ENCODE assay signal across 1 cellular context in genomic region chr17:70872194-70872593, GRCh38.
TF ChIP-seq lines count a peak whose summit lies in the region.

No MANE protein-coding gene starts in this region.

TF ChIP-seq in SK-N-SH treated with all-trans-retinoic acid at 6 μM for 48 hours, 23 proteins besides CTCF, POLR2A, EP300 and RAD21 (continued from another document):
- TF ChIP-seq TSHZ2 (CRISPR knock-in tag; IDR thresholded peaks at IDR 0.05) (no peak), BACH2 (CRISPR knock-in tag; IDR thresholded peaks at IDR 0.05; ENCODE audit: borderline replicate concordance) (no peak), ZFP3 (CRISPR knock-in tag; IDR thresholded peaks at IDR 0.05) (no peak), ZNF565 (CRISPR knock-in tag; conservative IDR thresholded peaks at IDR 0.05; ENCODE audit: low read depth) (no peak), ISL1 (CRISPR knock-in tag; IDR thresholded peaks at IDR 0.05) (no peak), ZFP30 (CRISPR knock-in tag; IDR thresholded peaks at IDR 0.05) (no peak), ZNF70 (CRISPR knock-in tag; IDR thresholded peaks at IDR 0.05) (no peak), CSDC2 (CRISPR knock-in tag; IDR thresholded peaks at IDR 0.05) (no peak), TCF4 (CRISPR knock-in tag; IDR thresholded peaks at IDR 0.05; ENCODE audit: borderline replicate concordance) (no peak), ZC3H10 (CRISPR knock-in tag; IDR thresholded peaks at IDR 0.05) (no peak), SNAI2 (CRISPR knock-in tag; IDR thresholded peaks at IDR 0.05) (no peak)
